33 cellular contexts compared by ENCODE assay signal in the genomic region with DNA sequence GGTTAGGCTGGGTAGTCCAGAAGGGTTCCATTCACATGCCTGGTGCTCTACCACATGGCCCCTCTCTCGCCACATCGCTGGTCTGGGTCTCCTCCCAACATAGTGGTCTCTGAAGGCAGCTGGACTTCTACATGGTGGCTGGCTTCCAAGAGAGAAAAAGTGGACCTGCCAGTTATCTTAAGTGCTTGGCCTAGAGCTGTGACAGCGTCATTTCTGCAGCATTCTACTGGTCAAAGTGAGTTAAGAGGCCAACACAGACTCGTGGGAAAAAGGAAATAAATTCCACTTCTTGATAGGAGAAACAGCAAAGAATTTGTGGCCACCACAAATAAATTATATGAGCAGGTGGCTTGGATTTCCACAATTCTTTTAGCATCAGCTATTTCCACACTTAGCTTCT. TPM values are rescaled to one million over a fixed set of nuclear protein-coding genes. Genes with fewer than 3 reads are reported as not detected.
"Had no signal": no experiment of that assay in that cellular context is flagged by ENCODE, and none has a peak within 500 bp of the region (broad histone marks: within the 10 kb centered on the region; RNA-seq: fewer than 3 reads in every experiment).

No MANE protein-coding gene starts in this region.

- H3K4me1 Mint-ChIP-seq: natural killer cell; neural progenitor cell; stimulated activated memory B cell treated with anti-CD40 and anti-IgM and Interleukin-4, amounts not matched to agents 10 μg/mL and 1 μg/mL and 100 μg/mL, for 72 hours; stimulated activated naive CD8-positive, alpha-beta T cell treated with anti-CD3 and anti-CD28 coated beads, Interleukin-15, amount 100 ng/mL, for 72 hours had no signal

- H3K36me3 Mint-ChIP-seq: natural killer cell; neural progenitor cell; stimulated activated memory B cell treated with anti-CD40 and anti-IgM and Interleukin-4, amounts not matched to agents 10 μg/mL and 1 μg/mL and 100 μg/mL, for 72 hours; type B pancreatic cell had no signal

- H3K36me3 ChIP-seq: neural progenitor cell, ovary, right lobe of liver, sigmoid colon, spleen, suprapubic skin, tibial artery, transverse colon, vagina had no signal

- H3K9me3 ChIP-seq: ovary, psoas muscle, right lobe of liver, testis, vagina had no signal

- DNase-seq: natural killer cell; occipital lobe; ovary; posterior cingulate gyrus; psoas muscle; right cardiac atrium; right lobe of liver; sigmoid colon; spleen; stimulated activated CD4-positive, alpha-beta T cell treated with anti-CD3 and anti-CD28 coated beads, Interleukin-12 subunit alpha, Interleukin-12 subunit beta, amount 100 ng/mL, for 4 hours; stimulated activated CD4-positive, alpha-beta T cell treated with anti-CD3 and anti-CD28 coated beads, Interleukin-1b, Interleukin-23, amount 100 ng/mL, for 48 hours; stimulated activated CD4-positive, alpha-beta T cell treated with anti-CD3 and anti-CD28 coated beads, Interleukin-4, amount 100 ng/mL, for 1 hour; stimulated activated CD4-positive, alpha-beta T cell treated with anti-CD3 and anti-CD28 coated beads, Interleukin-4, amount 100 ng/mL, for 4 hours; stimulated activated CD8-positive, alpha-beta memory T cell treated with anti-CD3 and anti-CD28 coated beads, Interleukin-4, amount 100 ng/mL, for 48 hours; stimulated activated naive CD4-positive, alpha-beta T cell; stimulated activated naive CD8-positive, alpha-beta T cell treated with anti-CD3 and anti-CD28 coated beads, Interleukin-15, amount 100 ng/mL, for 72 hours; stimulated activated naive CD8-positive, alpha-beta T cell treated with anti-CD3 and anti-CD28 coated beads, Interleukin-15, Interleukin-2, amounts not matched to agents 100 U/mL and 50 U/mL, for 24 hours; substantia nigra; testis; tibial artery; transverse colon had no signal

- ATAC-seq: natural killer cell; psoas muscle; right cardiac atrium; right lobe of liver; stimulated activated memory B cell treated with anti-CD40 and anti-IgM and Interleukin-4, amounts not matched to agents 10 μg/mL and 1 μg/mL and 100 μg/mL, for 72 hours; stimulated activated naive CD8-positive, alpha-beta T cell treated with anti-CD3 and anti-CD28 coated beads, Interleukin-15, amount 100 ng/mL, for 72 hours; stimulated activated naive CD8-positive, alpha-beta T cell treated with anti-CD3 and anti-CD28 coated beads, Interleukin-15, Interleukin-2, amounts not matched to agents 100 U/mL and 50 U/mL, for 24 hours had no signal

- H3K4me1 ChIP-seq: neural progenitor cell, parathyroid adenoma, psoas muscle, right lobe of liver, sigmoid colon, spleen, suprapubic skin, testis, tibial artery, transverse colon, vagina had no signal

- H3K4me3 ChIP-seq: neural progenitor cell, ovary, psoas muscle, right lobe of liver, sigmoid colon, skin epidermis, smooth muscle cell, spleen, suprapubic skin, testis, tibial artery, transverse colon, vagina had no signal

- H3K27ac Mint-ChIP-seq: natural killer cell; nephron; neural progenitor cell; progenitor cell of endocrine pancreas; stimulated activated memory B cell treated with anti-CD40 and anti-IgM and Interleukin-4, amounts not matched to agents 10 μg/mL and 1 μg/mL and 100 μg/mL, for 72 hours; stimulated activated naive CD8-positive, alpha-beta T cell treated with anti-CD3 and anti-CD28 coated beads, Interleukin-15, amount 100 ng/mL, for 72 hours; type B pancreatic cell had no signal

- H3K27me3 ChIP-seq: neural progenitor cell, ovary, right lobe of liver, sigmoid colon, suprapubic skin, testis, vagina had no signal

- H3K4me3 Mint-ChIP-seq: natural killer cell; nephron; neural progenitor cell; stimulated activated memory B cell treated with anti-CD40 and anti-IgM and Interleukin-4, amounts not matched to agents 10 μg/mL and 1 μg/mL and 100 μg/mL, for 72 hours; stimulated activated naive CD8-positive, alpha-beta T cell treated with anti-CD3 and anti-CD28 coated beads, Interleukin-15, amount 100 ng/mL, for 72 hours; type B pancreatic cell had no signal

- H3K27ac ChIP-seq: neural progenitor cell, ovary, parathyroid adenoma, psoas muscle, right lobe of liver, sigmoid colon, skin epidermis, spleen, suprapubic skin, testis, tibial artery, transverse colon, vagina had no signal

RNA-seq across cellular contexts. Expression of a gene that starts 21.0 kb away (rescaled TPM):
- total RNA-seq: natural killer cell, osteoblast, right cardiac atrium, right lobe of liver, sigmoid colon, spleen had no signal
- polyA plus RNA-seq: neural cell, psoas muscle, right cardiac atrium had no signal
